ENCODE assay signal across 2 cellular contexts in the genomic region with DNA sequence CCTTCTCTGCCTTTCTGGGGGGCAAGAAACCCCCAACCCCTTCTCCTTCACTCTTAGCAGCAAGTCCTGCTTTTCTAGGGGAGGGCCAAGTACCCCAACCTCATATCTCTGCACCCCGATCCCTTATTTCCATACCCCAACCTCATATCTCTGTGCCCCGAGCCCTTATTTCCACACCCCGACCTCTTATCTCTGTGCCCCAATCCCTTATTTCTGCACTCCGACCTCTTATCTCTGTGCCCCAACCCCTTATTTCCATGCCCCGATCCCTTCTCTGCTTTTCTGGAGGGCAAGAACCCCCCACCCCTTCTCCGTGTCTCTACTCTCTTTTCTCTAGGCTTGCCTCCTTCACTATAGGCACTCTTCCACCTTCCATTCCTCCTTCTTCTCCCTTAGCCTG.
DNase-seq lines count a peak whose midpoint lies in the region; ATAC-seq, FAIRE-seq and TF ChIP-seq lines count a peak whose summit lies in the region.
"Not testable (repeated sequence)": the region's sequence is repeated elsewhere in the genome, so short reads cannot be mapped to it uniquely, and the experiment has no call there.

No MANE protein-coding gene starts in this region.

- not testable (repeated sequence) for H4K20me1 ChIP-seq in K562 (replicated peaks; ENCODE audit: control insufficient read depth, insufficient read depth, low read length)

- not testable (repeated sequence) for H3K9me1 ChIP-seq in K562 (ENCODE audit: control insufficient read depth, insufficient read depth, low read length)

- H3K4me1 ChIP-seq in K562 (replicated peaks in 1 of 2; ENCODE audit: control insufficient read depth in 2 of 2, insufficient read depth in 2 of 2, low read length in 2 of 2), result not testable (repeated sequence)

- intact Hi-C loops in K562 (cut with micrococcal nuclease), result not testable (repeated sequence)

- not testable (repeated sequence) for TF ChIP-seq RAD21 in K562 (CRISPR knock-in tag; conservative IDR thresholded peaks at IDR 0.05 in 1 of 2, IDR thresholded peaks at IDR 0.05 in 1 of 2)

- not testable (repeated sequence) for FAIRE-seq in K562 (lab: Jason Lieb, UNC)

- H3K4me3 ChIP-seq in K562, result not testable (repeated sequence)

- H3K36me3 ChIP-seq in K562 (ENCODE audit: control insufficient read depth, insufficient read depth, low read length), result not testable (repeated sequence)

- H3K4me2 ChIP-seq in K562 (ENCODE audit: insufficient read depth, low read length), result not testable (repeated sequence)

- H3K9ac ChIP-seq in K562 (ENCODE audit: insufficient read depth in 1 of 2, low read depth in 2 of 2, low read length in 2 of 2), result not testable (repeated sequence)

- not testable (repeated sequence) for TF ChIP-seq POLR2A in K562 (conservative IDR thresholded peaks at IDR 0.05); erythroblast (IDR thresholded peaks at IDR 0.05; ENCODE audit: low read length)

- not testable (repeated sequence) for TF ChIP-seq CTCF in K562 (IDR thresholded peaks at IDR 0.05 in 2 of 3, conservative IDR thresholded peaks at IDR 0.05 in 1 of 3; ENCODE audit: insufficient read depth in 2 of 3, low read depth in 1 of 3, low read length in 3 of 3)

- WGBS in K562 (ENCODE audit: insufficient coverage, low coverage, missing lambda C conversion rate), result 0% methylated on average over 5 of the region's 6 CpGs

- not testable (repeated sequence) for H3K79me2 ChIP-seq in K562 (ENCODE audit: control insufficient read depth, insufficient read depth, low read length)

- not testable (repeated sequence) for H3K9me3 ChIP-seq in K562 (replicated peaks; ENCODE audit: control insufficient read depth, insufficient read depth, low read depth, low read length)

- TF ChIP-seq EP300 in K562 (IDR thresholded peaks at IDR 0.05; ENCODE audit: low read length), result not testable (repeated sequence)

- DNase-seq in K562 (ENCODE audit: extremely low read depth in 1 of 4, low spot score in 3 of 4) (peak in 1 of 4 experiments; percentile 2), erythroblast (lab: John Stamatoyannopoulos, UW) (peak; percentile 46 to 67)

- not testable (repeated sequence) for H3K27ac ChIP-seq in K562 (ENCODE audit: extremely low read depth, low read depth, low read length)

- in situ Hi-C loops in K562 (cut with MboI), result not testable (repeated sequence)

- not testable (repeated sequence) for ATAC-seq in K562

- BruUV-seq in K562 (replicated peaks; lab: Mats Ljungman, UMichigan), result not testable (repeated sequence)

- not testable (repeated sequence) for H2AFZ ChIP-seq in K562 (ENCODE audit: low read depth, low read length)

- POLR2A ChIA-PET in K562 (lab: Yijun Ruan, JAX), result not testable (repeated sequence)

- CTCF ChIA-PET in K562 (lab: Yijun Ruan, JAX; ENCODE audit: low intra/inter-chr PET ratio), result not testable (repeated sequence)

- H3K27me3 ChIP-seq in K562 (ENCODE audit: control insufficient read depth in 2 of 2, insufficient read depth in 2 of 2, low read length in 2 of 2), result not testable (repeated sequence)

TF ChIP-seq in K562, 482 proteins besides CTCF, POLR2A, EP300 and RAD21:
- TF ChIP-seq ARID1B (IDR thresholded peaks at IDR 0.05) (peak; percentile 60), TRIM24 (IDR thresholded peaks at IDR 0.05) (peak in 1 of 2 experiments; percentile 35; a peak in 1 of 4 replicates), ELF4 (CRISPR knock-in tag; IDR thresholded peaks at IDR 0.05) (0 out of 2 replicates have a peak, but pooled peaks have one; percentile 26), CBFA2T3 (IDR thresholded peaks at IDR 0.05) (peak; percentile 71), NCOR1 (IDR thresholded peaks at IDR 0.05) (peak; percentile 64; the same call in 1 of the 2 replicates), CBFA2T2 (conservative IDR thresholded peaks at IDR 0.05) (peak; percentile 62), TAL1 (IDR thresholded peaks at IDR 0.05) (peak; percentile 55; the same call in 1 of the 2 replicates)
